ENCODE assay signal across 8 cellular contexts in genomic region chr12:67647547-67648305, GRCh38. TPM values are rescaled to one million over a fixed set of nuclear protein-coding genes. Genes with fewer than 3 reads are reported as not detected.
A peak's percentile ranks its signal among the peaks of the same experiment; 100 is the strongest.
DNase-seq lines count a peak whose midpoint lies in the region; ATAC-seq and TF ChIP-seq lines count a peak whose summit lies in the region.

No MANE protein-coding gene starts in this region.

- TF ChIP-seq CTCF in BJ (IDR thresholded peaks at IDR 0.05; ENCODE audit: insufficient read depth, low read depth, low read length): peak; percentile 46
- peak; percentile 18; the same call in 1 of the 2 replicates for TF ChIP-seq CTCF in Panc1 (IDR thresholded peaks at IDR 0.05)
- TF ChIP-seq CTCF in nephron (IDR thresholded peaks at IDR 0.05; ENCODE audit: unreplicated experiment in 3 of 3): peak; percentile 30 to 44 (median 36)
- peak; percentile 59 for TF ChIP-seq CTCF in type B pancreatic cell (conservative IDR thresholded peaks at IDR 0.05)

- intact Hi-C loops in Panc1 (cut with micrococcal nuclease; ENCODE audit: unreplicated experiment): no loop called here

- H3K27ac Mint-ChIP-seq in nephron: peak overlapping the region; percentile 78 to 93 (median 86)
- H3K27ac Mint-ChIP-seq in type B pancreatic cell: peak overlapping the region; percentile 98

- peaks cover 3% of the 10 kb centered on the region for H3K27me3 Mint-ChIP-seq in nephron (ENCODE audit: low read depth)
- no peaks in the 10 kb centered on the region for H3K27me3 Mint-ChIP-seq in type B pancreatic cell

- H3K9me3 ChIP-seq in Panc1 (ENCODE audit: control insufficient read depth, insufficient read depth, low read depth, low read length): no peaks in the 10 kb centered on the region

- H3K4me1 Mint-ChIP-seq in nephron (peaks cover 24% of the 10 kb centered on the region), type B pancreatic cell (ENCODE audit: unreplicated experiment) (peaks cover 27% of the 10 kb centered on the region)

- H3K9me3 Mint-ChIP-seq in nephron (no peaks in the 10 kb centered on the region), type B pancreatic cell (no peaks in the 10 kb centered on the region)

- POLR2A ChIA-PET in BJ (lab: Charles Lee): no interaction called here
- POLR2A ChIA-PET in Panc1 (lab: Charles Lee): no interaction called here

- DNase-seq in BJ (ENCODE audit: low read depth) (peak; percentile 66), Kasumi-1 (lab: John Stamatoyannopoulos, UW) (peak; percentile 82 to 88), Panc1 (ENCODE audit: low read depth, low spot score) (no peak), foreskin melanocyte (peak; percentile 84), type B pancreatic cell (ENCODE audit: extremely low spot score, unreplicated experiment) (peak; percentile 85)
- peak; percentile 29 for DNase-seq in activated naive CD4-positive, alpha-beta T cell treated with anti-CD3 and anti-CD28 coated beads, Interleukin-2, amount 50 U/mL, for 16 hours

- no TSS peak for BruUV-seq in Panc1 (replicated peaks; lab: Mats Ljungman, UMichigan)

- H3K4me3 Mint-ChIP-seq in nephron (peak overlapping the region; percentile 86 to 94 (median 94)), type B pancreatic cell (peak overlapping the region; percentile 97)

- CTCF ChIA-PET in BJ (lab: Yijun Ruan, JAX) (interaction anchor here (0.6 to 1.7 kb wide), 10 partner anchors 11 to 293 kb away, joined by 3 to 7 read pairs (median 3); no protein-coding TSS in a partner anchor), Panc1 (lab: Charles Lee) (interaction anchor here (1.0 kb wide), 1 partner anchor 295 kb away, joined by 3 read pairs; no protein-coding TSS in a partner anchor)

- H3K36me3 ChIP-seq in BJ (ENCODE audit: control insufficient read depth, insufficient read depth, low read length): no peaks in the 10 kb centered on the region
- no peaks in the 10 kb centered on the region for H3K36me3 ChIP-seq in Panc1 (ENCODE audit: control insufficient read depth, insufficient read depth, low read length)

- ATAC-seq in GM19452 (IDR thresholded peaks at IDR 0.05; ENCODE audit: unreplicated experiment): peak; percentile 3
- peak; percentile 72 for ATAC-seq in Panc1

- H3K27me3 ChIP-seq in BJ (ENCODE audit: control insufficient read depth, insufficient read depth, low read length) (no peaks in the 10 kb centered on the region), Panc1 (ENCODE audit: control insufficient read depth, insufficient read depth, low read length) (no peaks in the 10 kb centered on the region)

- peaks cover 23% of the 10 kb centered on the region for H3K4me1 ChIP-seq in Panc1 (ENCODE audit: control insufficient read depth, insufficient read depth, low read length)

- H3K4me3 ChIP-seq in BJ (ENCODE audit: low read depth, low read length) (peak overlapping the region; percentile 84), Panc1 (ENCODE audit: low read depth in 2 of 2, low read length in 2 of 2) (peak overlapping the region; percentile 84 to 85)

- H3K27ac ChIP-seq in Panc1 (ENCODE audit: low read length): peak overlapping the region; percentile 75; the same call in 1 of the 2 replicates

- H3K36me3 Mint-ChIP-seq in nephron (ENCODE audit: low read depth) (peaks cover 14% of the 10 kb centered on the region), type B pancreatic cell (peaks cover 17% of the 10 kb centered on the region)

- in situ Hi-C loops in Panc1 (cut with HindIII; ENCODE audit: low pct_unique_long_range_greater_than_20kb, low sequenced_read_pairs): no loop called here

RNA-seq across cellular contexts. Expression of gene DYRK2, which starts 0.8 kb away (rescaled TPM):
- polyA plus RNA-seq in BJ (2011; rRNA removed): 33.0 and 38.4 TPM in 2 replicates
- 59.9 and 69.2 TPM in 2 replicates for polyA minus RNA-seq in BJ (2011; rRNA and poly(A)+ RNA removed)
- total RNA-seq in Panc1 (2021; ENCODE audit: unreplicated experiment) (9.9 TPM), type B pancreatic cell (ENCODE audit: low replicate concordance) (78.3 and 80.5 TPM in 2 replicates)
- polyA plus RNA-seq in Panc1 (2012; ENCODE audit: insufficient read length): 9.8 TPM
